In genomic region chr11:58578136-58578634, GRCh38 we compare ENCODE assay signal across 8 cellular contexts. TPM values are rescaled to one million over a fixed set of nuclear protein-coding genes. Genes with fewer than 3 reads are reported as not detected.
A peak's percentile ranks its signal among the peaks of the same experiment; 100 is the strongest.
DNase-seq lines count a peak whose midpoint lies in the region; ATAC-seq and TF ChIP-seq lines count a peak whose summit lies in the region.

No MANE protein-coding gene starts in this region.

- TF ChIP-seq CTCF in 22Rv1 (IDR thresholded peaks at IDR 0.05) (no peak), heart left ventricle (IDR thresholded peaks at IDR 0.05) (no peak), parathyroid adenoma (IDR thresholded peaks at IDR 0.05) (no peak), tibial nerve (IDR thresholded peaks at IDR 0.05) (no peak)

- no peaks in the 10 kb centered on the region for H3K27me3 Mint-ChIP-seq in T-cell

- H3K27ac ChIP-seq in 22Rv1 = peak overlapping the region; percentile 99
- H3K27ac ChIP-seq in heart left ventricle = peak overlapping the region; percentile 98 to 100 (median 99)
- H3K27ac ChIP-seq in parathyroid adenoma = peak overlapping the region; percentile 99
- H3K27ac ChIP-seq in tibial nerve = peak overlapping the region; percentile 99 to 100 (median 100)

- peaks cover 13% of the 10 kb centered on the region for H3K79me2 ChIP-seq in parathyroid adenoma

- POLR2A ChIA-PET in T-cell (lab: Charles Lee) = interaction anchor here (0.7 to 3.4 kb wide), 5 partner anchors 11 to 1091 kb away, joined by 3 to 35 read pairs (median 5); partner anchors contain the start of genes OSBP (in 1 of the 2) and PATL1 (in 1 of the 2)

- H3K4me1 ChIP-seq in heart left ventricle (peaks cover 5 to 76% (median 54%) of the 10 kb centered on the region in 12 donors), parathyroid adenoma (no peaks in the 10 kb centered on the region), tibial nerve (peaks cover 0 to 72% (median 49%) of the 10 kb centered on the region in 4 donors)

- peaks cover 68 to 77% (median 75%) of the 10 kb centered on the region in 3 donors for H3K4me1 Mint-ChIP-seq in T-cell

- TF ChIP-seq EP300 in tibial nerve (IDR thresholded peaks at IDR 0.05) = peak; percentile 79 to 80

- H3K36me3 ChIP-seq in heart left ventricle (no peaks in the 10 kb centered on the region), parathyroid adenoma (ENCODE audit: control insufficient read depth, insufficient read depth, low read length) (no peaks in the 10 kb centered on the region), tibial nerve (no peaks in the 10 kb centered on the region)

- peak overlapping the region; percentile 70 for H2AFZ ChIP-seq in parathyroid adenoma

- CTCF ChIA-PET in T-cell (lab: Charles Lee) = interaction anchor here (0.9 to 6.3 kb wide), 3 partner anchors 10 to 44 kb away, joined by 3 to 108 read pairs (median 3); no protein-coding TSS in a partner anchor

- DNase-seq in NCI-H146 (lab: John Stamatoyannopoulos, UW) (peak; percentile 97), T-cell (peak in 33 of 34 experiments; percentile 83 to 93 (median 90)), amniotic stem cell (lab: John Stamatoyannopoulos, UW) (peak; percentile 97), heart left ventricle (peak; percentile 96 to 97 (median 96)), tibial nerve (ENCODE audit: low spot score in 2 of 2) (peak; percentile 85 to 90)

- H3K4me3 Mint-ChIP-seq in T-cell = peak overlapping the region; percentile 93 to 99 (median 94)

- H3K4me3 ChIP-seq in heart left ventricle (peak overlapping the region; percentile 78 to 100 (median 90)), parathyroid adenoma (ENCODE audit: low read depth, low read length) (peak overlapping the region; percentile 99), tibial nerve (peak overlapping the region; percentile 80 to 100 (median 98))

- intact Hi-C loops in heart left ventricle (cut with DNase I) = loop anchor here in 9 of 10 donors (2.0 to 10.0 kb wide), 11 partner anchors 39 to 1253 kb away; partner anchors contain the start of genes CNTF (in 1 of the 9), FAM111A (in 1 of the 9), MED19 (in 1 of the 9) and TMX2 (in 1 of the 9)

- peak overlapping the region; percentile 92 for H3K4me2 ChIP-seq in parathyroid adenoma (ENCODE audit: low read length)

- peak overlapping the region; percentile 92 for H3K9ac ChIP-seq in parathyroid adenoma

- peaks cover 8% of the 10 kb centered on the region for H3K36me3 Mint-ChIP-seq in T-cell

- peak in 1 of 2 donors; percentile 45 for TF ChIP-seq POLR2A in heart left ventricle (IDR thresholded peaks at IDR 0.05)
- TF ChIP-seq POLR2A in tibial nerve (IDR thresholded peaks at IDR 0.05) = no peak

- peak; percentile 41 for ATAC-seq in GM19395 (IDR thresholded peaks at IDR 0.05; ENCODE audit: unreplicated experiment)
- ATAC-seq in T-cell (replicated peaks in 1 of 4) = peak; percentile 42 to 62 (median 46)
- ATAC-seq in heart left ventricle = peak; percentile 79 to 84 (median 82)

- 0% methylated on average over 33 of the region's 33 CpGs for WGBS in heart left ventricle, 4 donors
- WGBS in tibial nerve, 2 donors = 0 to 1% methylated on average over 33 of the region's 33 CpGs

- no peaks in the 10 kb centered on the region for H3K9me3 ChIP-seq in heart left ventricle
- H3K9me3 ChIP-seq in parathyroid adenoma (ENCODE audit: control insufficient read depth, low read length) = no peaks in the 10 kb centered on the region
- H3K9me3 ChIP-seq in tibial nerve = no peaks in the 10 kb centered on the region

- H3K27ac Mint-ChIP-seq in T-cell = peak overlapping the region; percentile 96 to 100

- H3K9me3 Mint-ChIP-seq in T-cell = no peaks in the 10 kb centered on the region

- no peaks in the 10 kb centered on the region for H3K27me3 ChIP-seq in heart left ventricle
- no peaks in the 10 kb centered on the region for H3K27me3 ChIP-seq in parathyroid adenoma (ENCODE audit: control insufficient read depth, insufficient read depth, low read length)
- H3K27me3 ChIP-seq in tibial nerve = no peaks in the 10 kb centered on the region

RNA-seq across cellular contexts. Expression of gene ZFP91, which starts 0.7 kb away (rescaled TPM):
- total RNA-seq in T-cell (10 to 100 TPM; 32.2 to 41.7 (median 34.0) TPM), heart left ventricle (10 to 100 TPM; 53.4 to 67.0 (median 60.7) TPM), tibial nerve (10 to 100 TPM; 45.0 to 47.7 (median 47.2) TPM)
- 10 to 100 TPM; 11.2 to 41.4 TPM for polyA plus RNA-seq in heart left ventricle

RNA-seq across cellular contexts. Expression of gene LPXN, which starts 2.5 kb away (rescaled TPM):
- total RNA-seq in T-cell (100 to 1,000 TPM in 3 of 5 donors, 10 to 100 TPM in 2; 86.8 to 158 (median 142) TPM), heart left ventricle (10 to 100 TPM in 1 of 9 donors, 1 to 10 TPM in 8; 2.6 to 19.8 (median 4.0) TPM), tibial nerve (10 to 100 TPM; 10.3 to 13.2 (median 11.9) TPM)
- polyA plus RNA-seq in heart left ventricle = 1 to 10 TPM; 1.8 to 2.8 TPM

RNA-seq across cellular contexts. Expression of gene CNTF, which starts 44.3 kb away (rescaled TPM):
- total RNA-seq in T-cell = 1 to 10 TPM; 2.4 to 4.3 (median 2.9) TPM
- total RNA-seq in heart left ventricle = 1 to 10 TPM in 3 of 9 donors, under 1 TPM in 6; 0.71 to 1.5 (median 0.96) TPM
- 1 to 10 TPM in 1 of 2 donors, under 1 TPM in 1; 0.19 to 1.0 TPM for polyA plus RNA-seq in heart left ventricle
- 100 to 1,000 TPM in 3 of 4 donors, 10 to 100 TPM in 1; 53.7 to 342 (median 305) TPM for total RNA-seq in tibial nerve

Comparison
In these comparisons a context has a peak if more than half of its experiments do, and no peak if none do; other contexts are left out.
1. Peak in every context shown above with its lines: DNase-seq, ATAC-seq, H3K4me3 ChIP-seq and H3K27ac ChIP-seq.
2. RNA of gene LPXN, which starts 2.5 kb away (total RNA-seq): 86.8 to 158 TPM in T-cell; 10.3 to 13.2 TPM in tibial nerve and 2.6 to 19.8 TPM in heart left ventricle; every median in the first group is over 4 times any median in the second.
3. RNA of gene CNTF, which starts 44.3 kb away (total RNA-seq): 53.7 to 342 TPM in tibial nerve; 2.4 to 4.3 TPM in T-cell and 0.71 to 1.5 TPM in heart left ventricle; every median in the first group is over 10 times any median in the second.